9 cellular contexts compared by ENCODE assay signal in genomic region chr14:104975481-104976197, GRCh38. TPM values are rescaled to one million over a fixed set of nuclear protein-coding genes. Genes with fewer than 3 reads are reported as not detected.
DNase-seq lines count a peak whose midpoint lies in the region; ATAC-seq and TF ChIP-seq lines count a peak whose summit lies in the region.
"Had no signal": no experiment of that assay in that cellular context is flagged by ENCODE, and none has a peak within 500 bp of the region (broad histone marks: within the 10 kb centered on the region; RNA-seq: fewer than 3 reads in every experiment).

No MANE protein-coding gene starts in this region.

- peak overlapping the region; percentile 54 for H3K27ac Mint-ChIP-seq in Calu3 (ENCODE audit: unreplicated experiment)
- H3K27ac Mint-ChIP-seq in T-cell: peak overlapping the region in 1 of 2 donors; percentile 89
- H3K27ac Mint-ChIP-seq in memory B cell: no peak overlapping the region

- intact Hi-C loops in Calu3 (cut with micrococcal nuclease; ENCODE audit: unreplicated experiment): loop anchor here (2.0 to 10.0 kb wide), 2 partner anchors 81 to 111 kb away; no protein-coding TSS in a partner anchor

- POLR2A ChIA-PET in T-cell (lab: Charles Lee): no interaction called here

- ATAC-seq in T-cell (replicated peaks in 1 of 4): peak in 3 of 4 experiments; percentile 4 to 25 (median 15)
- peak; percentile 37 for ATAC-seq in memory B cell (ENCODE audit: low read depth)
- no peak for ATAC-seq in HG03354 (IDR thresholded peaks at IDR 0.05; ENCODE audit: poor library complexity, severe bottlenecking, unreplicated experiment)
- ATAC-seq in GM18873 (IDR thresholded peaks at IDR 0.05; ENCODE audit: low FRiP score, unreplicated experiment): no peak
- no peak for ATAC-seq in GM19463 (IDR thresholded peaks at IDR 0.05; ENCODE audit: unreplicated experiment)

- no peak for DNase-seq in Calu3
- peak; percentile 56 for DNase-seq in GM13977 (ENCODE audit: low spot score)
- DNase-seq in T-cell: peak in 2 of 34 experiments; percentile 8 to 19
- DNase-seq in memory B cell (ENCODE audit: low spot score in 2 of 2): no peak
- no peak for DNase-seq in DMS153 treated with DMSO at 0.1 percent for 48 hours (lab: John Stamatoyannopoulos, UW; ENCODE audit: unreplicated experiment)

- H3K4me1 Mint-ChIP-seq in Calu3 (ENCODE audit: low read depth, unreplicated experiment) (peaks cover 57% of the 10 kb centered on the region), T-cell (peaks cover 10 to 16% (median 13%) of the 10 kb centered on the region in 3 donors), memory B cell (peaks cover 16% of the 10 kb centered on the region)

- no peaks in the 10 kb centered on the region for H3K9me3 Mint-ChIP-seq in Calu3 (ENCODE audit: low read depth, unreplicated experiment)
- H3K9me3 Mint-ChIP-seq in T-cell: no peaks in the 10 kb centered on the region
- no peaks in the 10 kb centered on the region for H3K9me3 Mint-ChIP-seq in memory B cell

- H3K36me3 Mint-ChIP-seq in Calu3 (ENCODE audit: insufficient read depth, unreplicated experiment): peaks cover 65% of the 10 kb centered on the region
- no peaks in the 10 kb centered on the region for H3K36me3 Mint-ChIP-seq in T-cell
- no peaks in the 10 kb centered on the region for H3K36me3 Mint-ChIP-seq in memory B cell

- H3K4me3 Mint-ChIP-seq in Calu3 (ENCODE audit: low read depth, unreplicated experiment) (peak overlapping the region; percentile 92), T-cell (peak overlapping the region in 1 of 3 donors; percentile 70), memory B cell (no peak overlapping the region)

- TF ChIP-seq CTCF in Calu3 (IDR thresholded peaks at IDR 0.05; ENCODE audit: unreplicated experiment) (no peak), GM13977 (IDR thresholded peaks at IDR 0.05; ENCODE audit: extremely low read depth, insufficient read depth, missing control alignments) (peak; percentile 67)

- no TSS peak for BruUV-seq in Calu3 (replicated peaks; lab: Mats Ljungman, UMichigan)

- in situ Hi-C loops in GM13977 (cut with MboI; ENCODE audit: low pct_unique_long_range_greater_than_20kb, low sequenced_read_pairs, unreplicated experiment): no loop called here

- CTCF ChIA-PET in Calu3 (lab: Charles Lee) (interaction anchor here (0.7 to 1.0 kb wide), 2 partner anchors 9 to 230 kb away, joined by 3 to 5 read pairs; no protein-coding TSS in a partner anchor), T-cell (lab: Charles Lee) (interaction anchor here (0.6 to 3.6 kb wide), 4 partner anchors 9 to 110 kb away, joined by 3 to 24 read pairs (median 6); no protein-coding TSS in a partner anchor)

- no peaks in the 10 kb centered on the region for H3K27me3 Mint-ChIP-seq in Calu3 (ENCODE audit: unreplicated experiment)
- peaks cover 14 to 20% of the 10 kb centered on the region in 2 donors for H3K27me3 Mint-ChIP-seq in T-cell
- peaks cover 26% of the 10 kb centered on the region for H3K27me3 Mint-ChIP-seq in memory B cell

RNA-seq across cellular contexts. Expression of gene AHNAK2, which starts 2.5 kb away (rescaled TPM):
- 42.0 and 56.5 TPM in 2 replicates for total RNA-seq in Calu3 (2022)
- total RNA-seq in T-cell: under 1 TPM in 3 of 5 donors, not detected in 2; 0.20 to 0.38 (median 0.22) TPM

RNA-seq across cellular contexts. Expression of gene CLBA1, which starts 9.9 kb away (rescaled TPM):
- total RNA-seq in Calu3 (2022) (12.8 and 13.8 TPM in 2 replicates), T-cell (1 to 10 TPM; 1.2 to 3.4 (median 2.7) TPM)

RNA-seq across cellular contexts. Expression of gene CDCA4, which starts 45.2 kb away (rescaled TPM):
- 28.9 and 32.4 TPM in 2 replicates for total RNA-seq in Calu3 (2022)
- 10 to 100 TPM; 13.0 to 20.1 (median 15.8) TPM for total RNA-seq in T-cell

RNA-seq across cellular contexts. Expression of gene PLD4, which starts 51.0 kb away (rescaled TPM):
- total RNA-seq in Calu3 (2022) (0.09 and 0.12 TPM in 2 replicates), T-cell (1 to 10 TPM in 4 of 5 donors, under 1 TPM in 1; 0.65 to 4.9 (median 3.9) TPM)
- total RNA-seq: GM23248 had no signal

Comparison
In these comparisons a context has a peak if more than half of its experiments do, and no peak if none do; other contexts are left out.
1. ATAC-seq: peak in T-cell (3 of 4) and memory B cell (single experiment); none in HG03354 (single experiment), GM18873 (single experiment) and GM19463 (single experiment).
2. RNA of gene AHNAK2, which starts 2.5 kb away (total RNA-seq): 42.0 to 56.5 TPM in Calu3; 0.20 to 0.38 TPM in T-cell; every median in the first group is over 10 times any median in the second.